ENCODE assay signal across 23 cellular contexts in genomic region chr10:6986927-6987326, GRCh38.
"Had no signal": no experiment of that assay in that cellular context is flagged by ENCODE, and none has a peak within 500 bp of the region (broad histone marks: within the 10 kb centered on the region; RNA-seq: fewer than 3 reads in every experiment).

No MANE protein-coding gene starts in this region.

- H3K27me3 ChIP-seq: left lung, pancreas, right lobe of liver, upper lobe of right lung had no signal

- DNase-seq: activated B cell treated with CpG ODN at 0.5 μM for 24 hours; activated CD4-positive, alpha-beta T cell treated with anti-CD3 and anti-CD28 coated beads for 36 hours; activated CD4-positive, alpha-beta T cell treated with anti-CD3 and anti-CD28 coated beads, Interleukin-2, amount 50 U/mL, for 48 hours; activated CD8-positive, alpha-beta memory T cell treated with anti-CD3 and anti-CD28 coated beads, Interleukin-2, amount 50 U/mL, for 48 hours; activated naive CD4-positive, alpha-beta T cell treated with Interleukin-2 at 50 U/mL for 16 hours; activated naive CD8-positive, alpha-beta T cell treated with anti-CD3 and anti-CD28 coated beads for 36 hours; activated T-cell treated with anti-CD3 and anti-CD28 coated beads, Interleukin-2, amount 50 U/mL, for 4 hours; effector CD4-positive, alpha-beta T cell; erythroblast; kidney; left lung; mammary epithelial cell; natural killer cell; pancreas; right lobe of liver; small intestine; stimulated activated CD4-positive, alpha-beta T cell treated with anti-CD3 and anti-CD28 coated beads, Interleukin-2, amount 100 ng/mL, for 24 hours; stimulated activated naive CD8-positive, alpha-beta T cell treated with anti-CD3 and anti-CD28 coated beads, Interleukin-15, amount 100 ng/mL, for 72 hours; upper lobe of right lung had no signal

- H3K9me3 ChIP-seq: left lung, pancreas, right lobe of liver, upper lobe of right lung had no signal

- H3K27ac Mint-ChIP-seq: activated B cell treated with CpG ODN at 0.5 μM for 24 hours; activated CD4-positive, alpha-beta T cell treated with anti-CD3 and anti-CD28 coated beads for 36 hours; activated naive CD8-positive, alpha-beta T cell treated with anti-CD3 and anti-CD28 coated beads for 36 hours; activated T-helper 2 cell treated with anti-CD3 and anti-CD28 coated beads, Interferon-gamma antibody, Interleukin-2, Interleukin-4, amounts not matched to agents 10 μg/mL and 5 μg/mL and 100 μg/mL, durations not matched to agents 14 hours and 24 hours and 36 hours; mesothelial cell of epicardium; natural killer cell; stimulated activated effector memory CD8-positive, alpha-beta T cell treated with anti-CD3 and anti-CD28 coated beads, Interleukin-12 subunit alpha, Interleukin-12 subunit beta, amount 100 ng/mL, for 72 hours; stimulated activated naive CD8-positive, alpha-beta T cell treated with anti-CD3 and anti-CD28 coated beads, Interleukin-15, amount 100 ng/mL, for 72 hours; T-helper 1 cell treated with Interleukin-12 subunit alpha and Interleukin-12 subunit beta and Interleukin-4 antibody, amounts not matched to agents 30 μg/mL and 1 μg/mL, for 36 hours had no signal

- H3K27ac ChIP-seq: left lung, pancreas, right lobe of liver, upper lobe of right lung had no signal

- H3K4me3 Mint-ChIP-seq: activated B cell treated with CpG ODN at 0.5 μM for 24 hours; activated CD4-positive, alpha-beta T cell treated with anti-CD3 and anti-CD28 coated beads for 36 hours; activated naive CD8-positive, alpha-beta T cell treated with anti-CD3 and anti-CD28 coated beads for 36 hours; activated T-cell treated with anti-CD3 and anti-CD28 coated beads, Interleukin-2, amount 50 U/mL, for 4 hours; mesothelial cell of epicardium; natural killer cell; stimulated activated effector memory CD8-positive, alpha-beta T cell treated with anti-CD3 and anti-CD28 coated beads, Interleukin-12 subunit alpha, Interleukin-12 subunit beta, amount 100 ng/mL, for 72 hours; stimulated activated naive CD8-positive, alpha-beta T cell treated with anti-CD3 and anti-CD28 coated beads, Interleukin-15, amount 100 ng/mL, for 72 hours; T-helper 1 cell treated with Interleukin-12 subunit alpha and Interleukin-12 subunit beta and Interleukin-4 antibody, amounts not matched to agents 30 μg/mL and 1 μg/mL, for 36 hours had no signal

- H3K4me1 ChIP-seq: pancreas, right lobe of liver, upper lobe of right lung had no signal

- H3K36me3 Mint-ChIP-seq: activated naive CD8-positive, alpha-beta T cell treated with anti-CD3 and anti-CD28 coated beads for 36 hours; mesothelial cell of epicardium; natural killer cell; stimulated activated effector memory CD8-positive, alpha-beta T cell treated with anti-CD3 and anti-CD28 coated beads, Interleukin-12 subunit alpha, Interleukin-12 subunit beta, amount 100 ng/mL, for 72 hours had no signal

- H3K4me1 Mint-ChIP-seq: mesothelial cell of epicardium had no signal

- H3K4me3 ChIP-seq: left lung, pancreas, right lobe of liver, upper lobe of right lung had no signal

- H3K9me3 Mint-ChIP-seq: activated B cell treated with CpG ODN at 0.5 μM for 24 hours; activated naive CD8-positive, alpha-beta T cell treated with anti-CD3 and anti-CD28 coated beads for 36 hours; activated T-helper 2 cell treated with anti-CD3 and anti-CD28 coated beads, Interferon-gamma antibody, Interleukin-2, Interleukin-4, amounts not matched to agents 10 μg/mL and 5 μg/mL and 100 μg/mL, durations not matched to agents 14 hours and 24 hours and 36 hours; mesothelial cell of epicardium; natural killer cell; stimulated activated effector memory CD8-positive, alpha-beta T cell treated with anti-CD3 and anti-CD28 coated beads, Interleukin-12 subunit alpha, Interleukin-12 subunit beta, amount 100 ng/mL, for 72 hours; stimulated activated naive CD8-positive, alpha-beta T cell treated with anti-CD3 and anti-CD28 coated beads, Interleukin-15, amount 100 ng/mL, for 72 hours had no signal

- ATAC-seq: activated CD4-positive, alpha-beta T cell treated with anti-CD3 and anti-CD28 coated beads for 36 hours; activated T-cell treated with anti-CD3 and anti-CD28 coated beads, Interleukin-2, amount 50 U/mL, for 4 hours; left lung; natural killer cell; pancreas; right lobe of liver; stimulated activated effector memory CD8-positive, alpha-beta T cell treated with anti-CD3 and anti-CD28 coated beads, Interleukin-12 subunit alpha, Interleukin-12 subunit beta, amount 100 ng/mL, for 72 hours; stimulated activated naive CD8-positive, alpha-beta T cell treated with anti-CD3 and anti-CD28 coated beads, Interleukin-15, amount 100 ng/mL, for 72 hours; upper lobe of right lung had no signal

- H3K36me3 ChIP-seq: left lung, pancreas, right lobe of liver, upper lobe of right lung had no signal

- H3K27me3 Mint-ChIP-seq: activated B cell treated with CpG ODN at 0.5 μM for 24 hours; activated CD4-positive, alpha-beta T cell treated with anti-CD3 and anti-CD28 coated beads for 36 hours; activated naive CD8-positive, alpha-beta T cell treated with anti-CD3 and anti-CD28 coated beads for 36 hours; stimulated activated naive CD8-positive, alpha-beta T cell treated with anti-CD3 and anti-CD28 coated beads, Interleukin-15, amount 100 ng/mL, for 72 hours had no signal
